ENCODE assay signal across 7 cellular contexts in genomic region chr22:49767355-49768062, GRCh38.
DNase-seq lines count a peak whose midpoint lies in the region; ATAC-seq lines count a peak whose summit lies in the region.

No MANE protein-coding gene starts in this region.

- no peaks in the 10 kb centered on the region for H3K9me3 ChIP-seq in SK-N-MC (ENCODE audit: low read depth, low read length)

- DNase-seq in Daoy (ENCODE audit: low read depth): peak; percentile 39
- peak; percentile 61 for DNase-seq in HT1080 (ENCODE audit: low read depth)
- peak; percentile 42 for DNase-seq in SK-N-MC (ENCODE audit: low read depth, low spot score)
- DNase-seq in cerebellar cortex (ENCODE audit: low spot score): peak; percentile 81
- peak; percentile 62 to 74 for DNase-seq in lung microvascular endothelial cell (ENCODE audit: low read depth in 2 of 2)
- no peak for DNase-seq in GM19240 (ENCODE audit: insufficient read length, low spot score)

- peaks cover under 1% of the 10 kb centered on the region; the same call in 1 of the 2 replicates for H3K36me3 ChIP-seq in SK-N-MC (ENCODE audit: insufficient read depth, low read length)

- no peak overlapping the region for H3K27ac ChIP-seq in SK-N-MC

- no peak overlapping the region for H3K4me3 ChIP-seq in SK-N-MC

- no peak for ATAC-seq in GM21423 (IDR thresholded peaks at IDR 0.05; ENCODE audit: unreplicated experiment)

- H3K9ac ChIP-seq in SK-N-MC (ENCODE audit: insufficient read length): no peak overlapping the region
